11 cellular contexts compared by ENCODE assay signal in genomic region chr17:78739331-78739853, GRCh38. TPM values are rescaled to one million over a fixed set of nuclear protein-coding genes. Genes with fewer than 3 reads are reported as not detected.
DNase-seq lines count a peak whose midpoint lies in the region; ATAC-seq and TF ChIP-seq lines count a peak whose summit lies in the region.
"Had no signal": no experiment of that assay in that cellular context is flagged by ENCODE, and none has a peak within 500 bp of the region (broad histone marks: within the 10 kb centered on the region; RNA-seq: fewer than 3 reads in every experiment).

No MANE protein-coding gene starts in this region.

- H3K79me2 ChIP-seq in KMS-11 (ENCODE audit: insufficient read depth, low read depth): peaks cover 100% of the 10 kb centered on the region

- peaks cover 70% of the 10 kb centered on the region for H3K4me1 Mint-ChIP-seq in activated T-helper 17 cell treated with anti-CD3 and anti-CD28 coated beads, Interleukin-2, amount 50 U/mL, for 72 hours
- peaks cover 76 to 88% of the 10 kb centered on the region in 2 donors for H3K4me1 Mint-ChIP-seq in natural killer cell treated with Interleukin-12 subunit alpha and Interleukin-12 subunit beta and Interleukin-15 and Interleukin-18, amount 100 ng/mL, for 72 hours (ENCODE audit: low read depth in 2 of 2)

- no peaks in the 10 kb centered on the region for H4K20me1 ChIP-seq in KMS-11 (ENCODE audit: insufficient read depth)

- peaks cover 99% of the 10 kb centered on the region for H3K4me1 ChIP-seq in KMS-11 (ENCODE audit: low read depth, poor library complexity, severe bottlenecking)

- H2AFZ ChIP-seq in KMS-11 (ENCODE audit: low read depth): no peak overlapping the region

- peak; percentile 70 for DNase-seq in GM06990 (ENCODE audit: extremely low read depth, insufficient read length)
- peak; percentile 20 for DNase-seq in natural killer cell treated with Interleukin-12 subunit alpha and Interleukin-12 subunit beta and Interleukin-15 and Interleukin-18, amount 100 ng/mL, for 72 hours (ENCODE audit: low spot score)
- no peak for DNase-seq in NCI-H1436 (lab: John Stamatoyannopoulos, UW)
- no peak for DNase-seq in GF-D8 (lab: John Stamatoyannopoulos, UW)
- no peak for DNase-seq in WERI-Rb-1
- no peak for DNase-seq in NCI-H82 (lab: John Stamatoyannopoulos, UW)
- DNase-seq: adrenal gland; NCI-H1930; NK-92 treated with Interleukin-12 subunit alpha and Interleukin-12 subunit beta, amount 100 ng/mL, for 24 hours had no signal

- H3K4me3 Mint-ChIP-seq in activated T-helper 17 cell treated with anti-CD3 and anti-CD28 coated beads, Interleukin-2, amount 50 U/mL, for 72 hours: peak overlapping the region; percentile 32
- H3K4me3 Mint-ChIP-seq in natural killer cell treated with Interleukin-12 subunit alpha and Interleukin-12 subunit beta and Interleukin-15 and Interleukin-18, amount 100 ng/mL, for 72 hours: peak overlapping the region; percentile 68

- no peaks in the 10 kb centered on the region for H3K27me3 ChIP-seq in GM06990 (replicated peaks; ENCODE audit: control insufficient read depth, insufficient read depth, low read length)
- H3K27me3 ChIP-seq in KMS-11 (ENCODE audit: insufficient read depth, low read depth): no peaks in the 10 kb centered on the region
- no peaks in the 10 kb centered on the region for H3K27me3 ChIP-seq in WERI-Rb-1 (ENCODE audit: insufficient read depth, low read depth, severe bottlenecking)
- H3K27me3 ChIP-seq: adrenal gland had no signal

- peak overlapping the region; percentile 22; the same call in 1 of the 2 replicates for H3K27ac ChIP-seq in KMS-11
- no peak overlapping the region for H3K27ac ChIP-seq in WERI-Rb-1

- TF ChIP-seq CTCF in GM06990 (IDR thresholded peaks at IDR 0.05; ENCODE audit: insufficient read depth, low read length, poor library complexity, severe bottlenecking) (no peak), KMS-11 (conservative IDR thresholded peaks at IDR 0.05; ENCODE audit: low read depth, low read length) (no peak), WERI-Rb-1 (IDR thresholded peaks at IDR 0.05; ENCODE audit: low read depth, low read length) (no peak)

- H3K36me3 ChIP-seq in GM06990 (ENCODE audit: control insufficient read depth, insufficient read depth, low read length) (peaks cover 3% of the 10 kb centered on the region), KMS-11 (ENCODE audit: insufficient read depth) (no peaks in the 10 kb centered on the region), WERI-Rb-1 (peaks cover 15% of the 10 kb centered on the region)
- H3K36me3 ChIP-seq: adrenal gland had no signal

- H3K9ac ChIP-seq in KMS-11: no peak overlapping the region

- H3K9me3 ChIP-seq in WERI-Rb-1 (ENCODE audit: severe bottlenecking): no peaks in the 10 kb centered on the region
- H3K9me3 ChIP-seq: adrenal gland had no signal

- peak overlapping the region; percentile 37; the same call in 1 of the 2 replicates for H3K4me2 ChIP-seq in KMS-11

- H3K27me3 Mint-ChIP-seq in activated T-helper 17 cell treated with anti-CD3 and anti-CD28 coated beads, Interleukin-2, amount 50 U/mL, for 72 hours: no peaks in the 10 kb centered on the region
- H3K27me3 Mint-ChIP-seq in natural killer cell treated with Interleukin-12 subunit alpha and Interleukin-12 subunit beta and Interleukin-15 and Interleukin-18, amount 100 ng/mL, for 72 hours: no peaks in the 10 kb centered on the region

- peak overlapping the region; percentile 83 for H3K27ac Mint-ChIP-seq in activated T-helper 17 cell treated with anti-CD3 and anti-CD28 coated beads, Interleukin-2, amount 50 U/mL, for 72 hours
- peak overlapping the region; percentile 94 for H3K27ac Mint-ChIP-seq in natural killer cell treated with Interleukin-12 subunit alpha and Interleukin-12 subunit beta and Interleukin-15 and Interleukin-18, amount 100 ng/mL, for 72 hours

- peak overlapping the region; percentile 44 for H3K4me3 ChIP-seq in GM06990 (replicated peaks; ENCODE audit: low read depth, low read length)
- H3K4me3 ChIP-seq in KMS-11 (IDR thresholded peaks at IDR 0.05; ENCODE audit: insufficient read depth, low read depth, low read length): no peak overlapping the region
- no peak overlapping the region for H3K4me3 ChIP-seq in WERI-Rb-1 (ENCODE audit: low read depth, low read length)
- H3K4me3 ChIP-seq: adrenal gland had no signal

- H3K9me3 Mint-ChIP-seq in activated T-helper 17 cell treated with anti-CD3 and anti-CD28 coated beads, Interleukin-2, amount 50 U/mL, for 72 hours: no peaks in the 10 kb centered on the region
- no peaks in the 10 kb centered on the region for H3K9me3 Mint-ChIP-seq in natural killer cell treated with Interleukin-12 subunit alpha and Interleukin-12 subunit beta and Interleukin-15 and Interleukin-18, amount 100 ng/mL, for 72 hours

- ATAC-seq in activated T-helper 17 cell treated with anti-CD3 and anti-CD28 coated beads, Interleukin-2, amount 50 U/mL, for 72 hours (replicated peaks): no peak
- ATAC-seq in natural killer cell treated with Interleukin-12 subunit alpha and Interleukin-12 subunit beta and Interleukin-15 and Interleukin-18, amount 100 ng/mL, for 72 hours: no peak

- H3K36me3 Mint-ChIP-seq in activated T-helper 17 cell treated with anti-CD3 and anti-CD28 coated beads, Interleukin-2, amount 50 U/mL, for 72 hours (ENCODE audit: low read depth): peaks cover 70% of the 10 kb centered on the region
- no peaks in the 10 kb centered on the region for H3K36me3 Mint-ChIP-seq in natural killer cell treated with Interleukin-12 subunit alpha and Interleukin-12 subunit beta and Interleukin-15 and Interleukin-18, amount 100 ng/mL, for 72 hours

RNA-seq across cellular contexts. Expression of gene CYTH1, which starts 42.7 kb away (rescaled TPM):
- 100 to 1,000 TPM; 173 to 195 TPM for total RNA-seq in activated T-helper 17 cell treated with anti-CD3 and anti-CD28 coated beads, Interleukin-2, amount 50 U/mL, for 72 hours
- total RNA-seq in natural killer cell treated with Interleukin-12 subunit alpha and Interleukin-12 subunit beta and Interleukin-15 and Interleukin-18, amount 100 ng/mL, for 72 hours: 100 to 1,000 TPM; 111 to 149 TPM

Comparison
In these comparisons a context has a peak if more than half of its experiments do, and no peak if none do; other contexts are left out.
1. DNase-seq: peak in GM06990 (single experiment) and natural killer cell treated with Interleukin-12 subunit alpha and Interleukin-12 subunit beta and Interleukin-15 and Interleukin-18, amount 100 ng/mL, for 72 hours (single experiment); none in NCI-H1436 (single experiment), GF-D8 (single experiment), WERI-Rb-1 (single experiment) and NCI-H82 (single experiment).